Comparison of ENCODE assay signal across 1 cellular context in genomic region chr19:34999498-35000337, GRCh38.
TF ChIP-seq lines count a peak whose summit lies in the region.

Gene GRAMD1A (plus strand): TSS chr19:35000323. CDS start chr19:35000479, 156 bp downstream.

TF ChIP-seq in HepG2, 621 proteins besides CTCF, POLR2A, EP300 and RAD21 (continued from another document and continues in another):
- TF ChIP-seq ZNF407 (CRISPR knock-in tag; IDR thresholded peaks at IDR 0.05; ENCODE audit: not compliant biosample characterization) (no peak), MED8 (CRISPR knock-in tag; IDR thresholded peaks at IDR 0.05; ENCODE audit: insufficient replicate concordance) (no peak), MXI1 (IDR thresholded peaks at IDR 0.05; ENCODE audit: borderline replicate concordance, low read depth, low read length) (no peak), RNF2 (conservative IDR thresholded peaks at IDR 0.05; ENCODE audit: low read depth) (no peak), NFE2 (CRISPR knock-in tag; IDR thresholded peaks at IDR 0.05) (no peak), ZNF644 (CRISPR knock-in tag; IDR thresholded peaks at IDR 0.05; ENCODE audit: low read depth) (no peak), ZNF709 (CRISPR knock-in tag; IDR thresholded peaks at IDR 0.05) (0 out of 2 replicates have a peak, but pooled peaks have one; percentile 36), RERE (CRISPR knock-in tag; IDR thresholded peaks at IDR 0.05; ENCODE audit: low read depth) (peak; percentile 13; the same call in 1 of the 2 replicates), ISX (CRISPR knock-in tag; conservative IDR thresholded peaks at IDR 0.05) (no peak; the same call in 1 of the 2 replicates), ZNF280B (CRISPR knock-in tag; IDR thresholded peaks at IDR 0.05; ENCODE audit: borderline replicate concordance) (0 out of 2 replicates have a peak, but pooled peaks have one; percentile 14), ZNF275 (CRISPR knock-in tag; IDR thresholded peaks at IDR 0.05; ENCODE audit: borderline replicate concordance) (no peak), ZNF329 (CRISPR knock-in tag; IDR thresholded peaks at IDR 0.05; ENCODE audit: low read depth) (no peak), ZNF784 (CRISPR knock-in tag; IDR thresholded peaks at IDR 0.05; ENCODE audit: borderline replicate concordance) (no peak), BCL6 (CRISPR knock-in tag; IDR thresholded peaks at IDR 0.05) (no peak)
- TF ChIP-seq, protein P1, sequence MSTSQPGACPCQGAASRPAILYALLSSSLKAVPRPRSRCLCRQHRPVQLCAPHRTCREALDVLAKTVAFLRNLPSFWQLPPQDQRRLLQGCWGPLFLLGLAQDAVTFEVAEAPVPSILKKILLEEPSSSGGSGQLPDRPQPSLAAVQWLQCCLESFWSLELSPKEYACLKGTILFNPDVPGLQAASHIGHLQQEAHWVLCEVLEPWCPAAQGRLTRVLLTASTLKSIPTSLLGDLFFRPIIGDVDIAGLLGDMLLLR (CRISPR knock-in tag; IDR thresholded peaks at IDR 0.05) = no peak
- TF ChIP-seq, protein P2, sequence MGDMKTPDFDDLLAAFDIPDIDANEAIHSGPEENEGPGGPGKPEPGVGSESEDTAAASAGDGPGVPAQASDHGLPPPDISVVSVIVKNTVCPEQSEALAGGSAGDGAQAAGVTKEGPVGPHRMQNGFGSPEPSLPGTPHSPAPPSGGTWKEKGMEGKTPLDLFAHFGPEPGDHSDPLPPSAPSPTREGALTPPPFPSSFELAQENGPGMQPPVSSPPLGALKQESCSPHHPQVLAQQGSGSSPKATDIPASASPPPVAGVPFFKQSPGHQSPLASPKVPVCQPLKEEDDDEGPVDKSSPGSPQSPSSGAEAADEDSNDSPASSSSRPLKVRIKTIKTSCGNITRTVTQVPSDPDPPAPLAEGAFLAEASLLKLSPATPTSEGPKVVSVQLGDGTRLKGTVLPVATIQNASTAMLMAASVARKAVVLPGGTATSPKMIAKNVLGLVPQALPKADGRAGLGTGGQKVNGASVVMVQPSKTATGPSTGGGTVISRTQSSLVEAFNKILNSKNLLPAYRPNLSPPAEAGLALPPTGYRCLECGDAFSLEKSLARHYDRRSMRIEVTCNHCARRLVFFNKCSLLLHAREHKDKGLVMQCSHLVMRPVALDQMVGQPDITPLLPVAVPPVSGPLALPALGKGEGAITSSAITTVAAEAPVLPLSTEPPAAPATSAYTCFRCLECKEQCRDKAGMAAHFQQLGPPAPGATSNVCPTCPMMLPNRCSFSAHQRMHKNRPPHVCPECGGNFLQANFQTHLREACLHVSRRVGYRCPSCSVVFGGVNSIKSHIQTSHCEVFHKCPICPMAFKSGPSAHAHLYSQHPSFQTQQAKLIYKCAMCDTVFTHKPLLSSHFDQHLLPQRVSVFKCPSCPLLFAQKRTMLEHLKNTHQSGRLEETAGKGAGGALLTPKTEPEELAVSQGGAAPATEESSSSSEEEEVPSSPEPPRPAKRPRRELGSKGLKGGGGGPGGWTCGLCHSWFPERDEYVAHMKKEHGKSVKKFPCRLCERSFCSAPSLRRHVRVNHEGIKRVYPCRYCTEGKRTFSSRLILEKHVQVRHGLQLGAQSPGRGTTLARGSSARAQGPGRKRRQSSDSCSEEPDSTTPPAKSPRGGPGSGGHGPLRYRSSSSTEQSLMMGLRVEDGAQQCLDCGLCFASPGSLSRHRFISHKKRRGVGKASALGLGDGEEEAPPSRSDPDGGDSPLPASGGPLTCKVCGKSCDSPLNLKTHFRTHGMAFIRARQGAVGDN (CRISPR knock-in tag; IDR thresholded peaks at IDR 0.05) = peak; percentile 59
- TF ChIP-seq, protein P3, sequence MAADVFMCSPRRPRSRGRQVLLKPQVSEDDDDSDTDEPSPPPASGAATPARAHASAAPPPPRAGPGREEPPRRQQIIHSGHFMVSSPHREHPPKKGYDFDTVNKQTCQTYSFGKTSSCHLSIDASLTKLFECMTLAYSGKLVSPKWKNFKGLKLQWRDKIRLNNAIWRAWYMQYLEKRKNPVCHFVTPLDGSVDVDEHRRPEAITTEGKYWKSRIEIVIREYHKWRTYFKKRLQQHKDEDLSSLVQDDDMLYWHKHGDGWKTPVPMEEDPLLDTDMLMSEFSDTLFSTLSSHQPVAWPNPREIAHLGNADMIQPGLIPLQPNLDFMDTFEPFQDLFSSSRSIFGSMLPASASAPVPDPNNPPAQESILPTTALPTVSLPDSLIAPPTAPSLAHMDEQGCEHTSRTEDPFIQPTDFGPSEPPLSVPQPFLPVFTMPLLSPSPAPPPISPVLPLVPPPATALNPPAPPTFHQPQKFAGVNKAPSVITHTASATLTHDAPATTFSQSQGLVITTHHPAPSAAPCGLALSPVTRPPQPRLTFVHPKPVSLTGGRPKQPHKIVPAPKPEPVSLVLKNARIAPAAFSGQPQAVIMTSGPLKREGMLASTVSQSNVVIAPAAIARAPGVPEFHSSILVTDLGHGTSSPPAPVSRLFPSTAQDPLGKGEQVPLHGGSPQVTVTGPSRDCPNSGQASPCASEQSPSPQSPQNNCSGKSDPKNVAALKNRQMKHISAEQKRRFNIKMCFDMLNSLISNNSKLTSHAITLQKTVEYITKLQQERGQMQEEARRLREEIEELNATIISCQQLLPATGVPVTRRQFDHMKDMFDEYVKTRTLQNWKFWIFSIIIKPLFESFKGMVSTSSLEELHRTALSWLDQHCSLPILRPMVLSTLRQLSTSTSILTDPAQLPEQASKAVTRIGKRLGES (CRISPR knock-in tag; IDR thresholded peaks at IDR 0.05; ENCODE audit: borderline replicate concordance) = no peak
